ENCODE assay signal across 15 cellular contexts in genomic region chrX:95762716-95763115, GRCh38.
DNase-seq lines count a peak whose midpoint lies in the region; TF ChIP-seq lines count a peak whose summit lies in the region.
"Had no signal": no experiment of that assay in that cellular context is flagged by ENCODE, and none has a peak within 500 bp of the region (broad histone marks: within the 10 kb centered on the region; RNA-seq: fewer than 3 reads in every experiment).

No MANE protein-coding gene starts in this region.

- H3K27ac ChIP-seq in MM.1S (ENCODE audit: low read length), result no peak overlapping the region
- H3K27ac ChIP-seq: breast epithelium, neutrophil had no signal

- no peak overlapping the region for H3K4me3 Mint-ChIP-seq in activated naive CD4-positive, alpha-beta T cell treated with anti-CD3 and anti-CD28 coated beads for 36 hours
- H3K4me3 Mint-ChIP-seq: activated CD4-positive, alpha-beta memory T cell treated with anti-CD3 and anti-CD28 coated beads for 36 hours; T-helper 17 cell had no signal

- H3K9me2 ChIP-seq in MM.1S (replicated peaks; ENCODE audit: insufficient read depth, low read length), result no peaks in the 10 kb centered on the region

- intact Hi-C loops in activated naive CD4-positive, alpha-beta T cell treated with anti-CD3 and anti-CD28 coated beads for 36 hours (cut with micrococcal nuclease), result no loop called here

- no peaks in the 10 kb centered on the region for H3K27me3 ChIP-seq in MM.1S (replicated peaks; ENCODE audit: insufficient read depth, low read length)
- H3K27me3 ChIP-seq: neutrophil had no signal

- no peaks in the 10 kb centered on the region for H4K20me1 ChIP-seq in MM.1S (ENCODE audit: insufficient read depth, low read length)

- H3K4me3 ChIP-seq in MM.1S (ENCODE audit: low read length), result no peak overlapping the region
- H3K4me3 ChIP-seq in astrocyte of the cerebellum (ENCODE audit: low read depth, low read length), result no peak overlapping the region
- H3K4me3 ChIP-seq: breast epithelium had no signal

- CTCF ChIA-PET in activated naive CD4-positive, alpha-beta T cell treated with anti-CD3 and anti-CD28 coated beads for 36 hours (lab: Charles Lee), result no interaction called here

- no peak overlapping the region for H3K4me2 ChIP-seq in MM.1S (ENCODE audit: low read depth, low read length)

- H3K79me2 ChIP-seq in MM.1S (ENCODE audit: low read length), result no peaks in the 10 kb centered on the region

- H3K27ac Mint-ChIP-seq in activated naive CD4-positive, alpha-beta T cell treated with anti-CD3 and anti-CD28 coated beads for 36 hours, result no peak overlapping the region
- H3K27ac Mint-ChIP-seq: activated CD4-positive, alpha-beta memory T cell treated with anti-CD3 and anti-CD28 coated beads for 36 hours; T-helper 17 cell had no signal

- H3F3A ChIP-seq in MM.1S (ENCODE audit: insufficient read depth, low read length), result no peaks in the 10 kb centered on the region

- DNase-seq in MM.1S, result peak; percentile 30
- no peak for DNase-seq in astrocyte of the cerebellum (ENCODE audit: low read depth)
- DNase-seq in pons (ENCODE audit: low spot score), result peak; percentile 1
- no peak for DNase-seq in SHP77 (lab: John Stamatoyannopoulos, UW)
- DNase-seq in NOMO-1 treated with DMSO at 0.1 percent for 48 hours (lab: John Stamatoyannopoulos, UW; ENCODE audit: unreplicated experiment), result no peak
- DNase-seq in activated naive CD4-positive, alpha-beta T cell treated with anti-CD3 and anti-CD28 coated beads for 36 hours, result no peak
- DNase-seq: activated CD4-positive, alpha-beta memory T cell treated with anti-CD3 and anti-CD28 coated beads for 36 hours; glutamatergic neuron; left ventricle myocardium superior; NCI-H1417 treated with DMSO at 0.1 percent for 48 hours; NK-92 treated with Interleukin-12 subunit alpha and Interleukin-12 subunit beta, amount 100 ng/mL, for 24 hours; T-helper 17 cell had no signal

- 0 out of 2 replicates have a peak, but pooled peaks have one; percentile 16 for TF ChIP-seq CTCF in GM12874 (IDR thresholded peaks at IDR 0.05; ENCODE audit: insufficient read depth, low read depth, low read length)
- TF ChIP-seq CTCF in MM.1S (IDR thresholded peaks at IDR 0.05; ENCODE audit: low read length), result peak; percentile 57
- TF ChIP-seq CTCF in astrocyte of the cerebellum (IDR thresholded peaks at IDR 0.05; ENCODE audit: low read depth, low read length, missing control alignments), result peak; percentile 13

- no peaks in the 10 kb centered on the region for H3K9me3 ChIP-seq in MM.1S (replicated peaks; ENCODE audit: insufficient read depth, low read length)
- H3K9me3 ChIP-seq: breast epithelium, neutrophil had no signal

- H3K36me3 ChIP-seq in MM.1S (replicated peaks; ENCODE audit: insufficient read depth, low read length), result no peaks in the 10 kb centered on the region
- H3K36me3 ChIP-seq: breast epithelium, neutrophil had no signal

- no peaks in the 10 kb centered on the region for H3K36me3 Mint-ChIP-seq in activated naive CD4-positive, alpha-beta T cell treated with anti-CD3 and anti-CD28 coated beads for 36 hours (ENCODE audit: low read depth)
- H3K36me3 Mint-ChIP-seq: activated CD4-positive, alpha-beta memory T cell treated with anti-CD3 and anti-CD28 coated beads for 36 hours had no signal

- no peaks in the 10 kb centered on the region for H3K4me1 ChIP-seq in MM.1S (ENCODE audit: low read length)
- H3K4me1 ChIP-seq: breast epithelium had no signal

- H2AFZ ChIP-seq in MM.1S (ENCODE audit: low read length), result no peak overlapping the region

- in situ Hi-C loops in astrocyte of the cerebellum (cut with HindIII; ENCODE audit: low sequenced_read_pairs), result no loop called here

- no peaks in the 10 kb centered on the region for H3K27me3 Mint-ChIP-seq in activated naive CD4-positive, alpha-beta T cell treated with anti-CD3 and anti-CD28 coated beads for 36 hours (ENCODE audit: low read depth)
- H3K27me3 Mint-ChIP-seq: activated CD4-positive, alpha-beta memory T cell treated with anti-CD3 and anti-CD28 coated beads for 36 hours; T-helper 17 cell had no signal

- H3K9me3 Mint-ChIP-seq in activated naive CD4-positive, alpha-beta T cell treated with anti-CD3 and anti-CD28 coated beads for 36 hours, result no peaks in the 10 kb centered on the region
- H3K9me3 Mint-ChIP-seq: activated CD4-positive, alpha-beta memory T cell treated with anti-CD3 and anti-CD28 coated beads for 36 hours had no signal

- H3K9ac ChIP-seq in MM.1S (ENCODE audit: low read length), result no peak overlapping the region

- no peaks in the 10 kb centered on the region for H3K4me1 Mint-ChIP-seq in activated naive CD4-positive, alpha-beta T cell treated with anti-CD3 and anti-CD28 coated beads for 36 hours (ENCODE audit: low read depth)
- H3K4me1 Mint-ChIP-seq: T-helper 17 cell had no signal

Comparison
In these comparisons a context has a peak if more than half of its experiments do, and no peak if none do; other contexts are left out.
1. DNase-seq: peak in MM.1S (single experiment) and pons (single experiment); none in astrocyte of the cerebellum (single experiment), SHP77 (0 of 2), NOMO-1 treated with DMSO at 0.1 percent for 48 hours (single experiment) and activated naive CD4-positive, alpha-beta T cell treated with anti-CD3 and anti-CD28 coated beads for 36 hours (single experiment).
2. Peak in every context shown above with its lines, with median percentiles within 50 percentile points of each other: CTCF ChIP-seq.